1 cellular context compared by ENCODE assay signal in the genomic region with DNA sequence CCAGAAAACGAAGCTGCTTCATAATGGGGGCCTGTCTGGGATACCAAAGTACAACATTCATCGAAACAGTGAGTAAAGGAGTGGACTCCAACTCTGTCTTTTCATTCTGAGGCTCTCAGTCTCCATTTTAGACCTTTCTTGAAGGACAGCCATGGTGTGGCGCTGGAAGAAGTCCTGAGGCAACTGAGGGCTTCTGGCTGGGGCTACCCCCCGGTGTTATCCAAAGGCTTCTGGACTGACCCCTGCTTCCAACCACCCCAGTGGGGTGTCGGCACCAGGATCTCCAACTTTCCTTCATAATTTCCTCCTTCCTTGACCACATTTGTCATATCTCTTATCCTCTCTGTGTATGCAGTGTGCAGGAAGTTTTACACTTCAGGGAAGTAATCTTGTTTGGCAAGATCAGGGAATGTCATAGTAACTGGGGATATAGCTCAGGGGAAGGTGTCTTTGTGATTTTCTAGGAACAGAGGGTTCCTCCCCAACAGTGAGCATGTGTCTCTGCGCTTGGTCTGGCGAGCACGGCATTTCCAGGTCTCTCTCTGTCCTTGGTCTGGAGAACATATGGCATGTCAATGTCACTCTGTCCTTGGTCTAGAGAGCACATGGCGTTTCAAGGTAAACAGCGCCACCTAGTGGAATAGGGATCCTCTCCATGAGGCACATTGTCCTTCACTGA.
TF ChIP-seq lines count a peak whose summit lies in the region.

No MANE protein-coding gene starts in this region.

TF ChIP-seq in HepG2, 621 proteins besides CTCF, POLR2A, EP300 and RAD21 (continued from another document and continues in another):
- TF ChIP-seq, protein P1, sequence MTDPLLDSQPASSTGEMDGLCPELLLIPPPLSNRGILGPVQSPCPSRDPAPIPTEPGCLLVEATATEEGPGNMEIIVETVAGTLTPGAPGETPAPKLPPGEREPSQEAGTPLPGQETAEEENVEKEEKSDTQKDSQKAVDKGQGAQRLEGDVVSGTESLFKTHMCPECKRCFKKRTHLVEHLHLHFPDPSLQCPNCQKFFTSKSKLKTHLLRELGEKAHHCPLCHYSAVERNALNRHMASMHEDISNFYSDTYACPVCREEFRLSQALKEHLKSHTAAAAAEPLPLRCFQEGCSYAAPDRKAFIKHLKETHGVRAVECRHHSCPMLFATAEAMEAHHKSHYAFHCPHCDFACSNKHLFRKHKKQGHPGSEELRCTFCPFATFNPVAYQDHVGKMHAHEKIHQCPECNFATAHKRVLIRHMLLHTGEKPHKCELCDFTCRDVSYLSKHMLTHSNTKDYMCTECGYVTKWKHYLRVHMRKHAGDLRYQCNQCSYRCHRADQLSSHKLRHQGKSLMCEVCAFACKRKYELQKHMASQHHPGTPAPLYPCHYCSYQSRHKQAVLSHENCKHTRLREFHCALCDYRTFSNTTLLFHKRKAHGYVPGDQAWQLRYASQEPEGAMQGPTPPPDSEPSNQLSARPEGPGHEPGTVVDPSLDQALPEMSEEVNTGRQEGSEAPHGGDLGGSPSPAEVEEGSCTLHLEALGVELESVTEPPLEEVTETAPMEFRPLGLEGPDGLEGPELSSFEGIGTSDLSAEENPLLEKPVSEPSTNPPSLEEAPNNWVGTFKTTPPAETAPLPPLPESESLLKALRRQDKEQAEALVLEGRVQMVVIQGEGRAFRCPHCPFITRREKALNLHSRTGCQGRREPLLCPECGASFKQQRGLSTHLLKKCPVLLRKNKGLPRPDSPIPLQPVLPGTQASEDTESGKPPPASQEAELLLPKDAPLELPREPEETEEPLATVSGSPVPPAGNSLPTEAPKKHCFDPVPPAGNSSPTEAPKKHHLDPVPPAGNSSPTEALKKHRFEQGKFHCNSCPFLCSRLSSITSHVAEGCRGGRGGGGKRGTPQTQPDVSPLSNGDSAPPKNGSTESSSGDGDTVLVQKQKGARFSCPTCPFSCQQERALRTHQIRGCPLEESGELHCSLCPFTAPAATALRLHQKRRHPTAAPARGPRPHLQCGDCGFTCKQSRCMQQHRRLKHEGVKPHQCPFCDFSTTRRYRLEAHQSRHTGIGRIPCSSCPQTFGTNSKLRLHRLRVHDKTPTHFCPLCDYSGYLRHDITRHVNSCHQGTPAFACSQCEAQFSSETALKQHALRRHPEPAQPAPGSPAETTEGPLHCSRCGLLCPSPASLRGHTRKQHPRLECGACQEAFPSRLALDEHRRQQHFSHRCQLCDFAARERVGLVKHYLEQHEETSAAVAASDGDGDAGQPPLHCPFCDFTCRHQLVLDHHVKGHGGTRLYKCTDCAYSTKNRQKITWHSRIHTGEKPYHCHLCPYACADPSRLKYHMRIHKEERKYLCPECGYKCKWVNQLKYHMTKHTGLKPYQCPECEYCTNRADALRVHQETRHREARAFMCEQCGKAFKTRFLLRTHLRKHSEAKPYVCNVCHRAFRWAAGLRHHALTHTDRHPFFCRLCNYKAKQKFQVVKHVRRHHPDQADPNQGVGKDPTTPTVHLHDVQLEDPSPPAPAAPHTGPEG (CRISPR knock-in tag; IDR thresholded peaks at IDR 0.05) = no peak
- TF ChIP-seq, protein P2, sequence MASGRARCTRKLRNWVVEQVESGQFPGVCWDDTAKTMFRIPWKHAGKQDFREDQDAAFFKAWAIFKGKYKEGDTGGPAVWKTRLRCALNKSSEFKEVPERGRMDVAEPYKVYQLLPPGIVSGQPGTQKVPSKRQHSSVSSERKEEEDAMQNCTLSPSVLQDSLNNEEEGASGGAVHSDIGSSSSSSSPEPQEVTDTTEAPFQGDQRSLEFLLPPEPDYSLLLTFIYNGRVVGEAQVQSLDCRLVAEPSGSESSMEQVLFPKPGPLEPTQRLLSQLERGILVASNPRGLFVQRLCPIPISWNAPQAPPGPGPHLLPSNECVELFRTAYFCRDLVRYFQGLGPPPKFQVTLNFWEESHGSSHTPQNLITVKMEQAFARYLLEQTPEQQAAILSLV (CRISPR knock-in tag; IDR thresholded peaks at IDR 0.05; ENCODE audit: borderline replicate concordance) = no peak
- TF ChIP-seq ZKSCAN5 (CRISPR knock-in tag; IDR thresholded peaks at IDR 0.05) (no peak), ZNF782 (CRISPR knock-in tag; IDR thresholded peaks at IDR 0.05; ENCODE audit: borderline replicate concordance) (peak; percentile 42; the same call in 1 of the 2 replicates), ZIK1 (CRISPR knock-in tag; IDR thresholded peaks at IDR 0.05; ENCODE audit: borderline replicate concordance, low read depth) (no peak), ZNF441 (CRISPR knock-in tag; IDR thresholded peaks at IDR 0.05; ENCODE audit: borderline replicate concordance) (no peak), RXRA (CRISPR knock-in tag; IDR thresholded peaks at IDR 0.05) (no peak), ZNF24 (IDR thresholded peaks at IDR 0.05) (no peak), RARA (CRISPR knock-in tag; IDR thresholded peaks at IDR 0.05) (peak; percentile 19; the same call in 1 of the 2 replicates), FOXA3 (CRISPR knock-in tag; IDR thresholded peaks at IDR 0.05) (peak; percentile 52; the same call in 1 of the 2 replicates), MAFF (IDR thresholded peaks at IDR 0.05; ENCODE audit: low read depth, low read length) (no peak), ZNF256 (CRISPR knock-in tag; conservative IDR thresholded peaks at IDR 0.05) (no peak), SMARCE1 (IDR thresholded peaks at IDR 0.05; ENCODE audit: borderline replicate concordance) (no peak), TCF7 (IDR thresholded peaks at IDR 0.05; ENCODE audit: low read depth) (no peak), ZNF496 (CRISPR knock-in tag; IDR thresholded peaks at IDR 0.05; ENCODE audit: insufficient replicate concordance) (no peak), YEATS4 (CRISPR knock-in tag; IDR thresholded peaks at IDR 0.05; ENCODE audit: borderline replicate concordance) (no peak), ZNF605 (CRISPR knock-in tag; IDR thresholded peaks at IDR 0.05) (no peak), ARID2 (CRISPR knock-in tag; IDR thresholded peaks at IDR 0.05; ENCODE audit: borderline replicate concordance) (no peak), NR2F6 (IDR thresholded peaks at IDR 0.05) (no peak), NR2F6 (CRISPR knock-in tag; IDR thresholded peaks at IDR 0.05) (peak; percentile 42; the same call in 1 of the 2 replicates), TBP (CRISPR knock-in tag; IDR thresholded peaks at IDR 0.05) (no peak), NCOR1 (IDR thresholded peaks at IDR 0.05; ENCODE audit: borderline replicate concordance, low read length) (no peak), ZNF678 (CRISPR knock-in tag; IDR thresholded peaks at IDR 0.05) (no peak), ZBTB38 (CRISPR knock-in tag; IDR thresholded peaks at IDR 0.05) (no peak)
- TF ChIP-seq, protein P3, sequence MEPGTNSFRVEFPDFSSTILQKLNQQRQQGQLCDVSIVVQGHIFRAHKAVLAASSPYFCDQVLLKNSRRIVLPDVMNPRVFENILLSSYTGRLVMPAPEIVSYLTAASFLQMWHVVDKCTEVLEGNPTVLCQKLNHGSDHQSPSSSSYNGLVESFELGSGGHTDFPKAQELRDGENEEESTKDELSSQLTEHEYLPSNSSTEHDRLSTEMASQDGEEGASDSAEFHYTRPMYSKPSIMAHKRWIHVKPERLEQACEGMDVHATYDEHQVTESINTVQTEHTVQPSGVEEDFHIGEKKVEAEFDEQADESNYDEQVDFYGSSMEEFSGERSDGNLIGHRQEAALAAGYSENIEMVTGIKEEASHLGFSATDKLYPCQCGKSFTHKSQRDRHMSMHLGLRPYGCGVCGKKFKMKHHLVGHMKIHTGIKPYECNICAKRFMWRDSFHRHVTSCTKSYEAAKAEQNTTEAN (CRISPR knock-in tag; conservative IDR thresholded peaks at IDR 0.05) = no peak
- TF ChIP-seq, protein P4, sequence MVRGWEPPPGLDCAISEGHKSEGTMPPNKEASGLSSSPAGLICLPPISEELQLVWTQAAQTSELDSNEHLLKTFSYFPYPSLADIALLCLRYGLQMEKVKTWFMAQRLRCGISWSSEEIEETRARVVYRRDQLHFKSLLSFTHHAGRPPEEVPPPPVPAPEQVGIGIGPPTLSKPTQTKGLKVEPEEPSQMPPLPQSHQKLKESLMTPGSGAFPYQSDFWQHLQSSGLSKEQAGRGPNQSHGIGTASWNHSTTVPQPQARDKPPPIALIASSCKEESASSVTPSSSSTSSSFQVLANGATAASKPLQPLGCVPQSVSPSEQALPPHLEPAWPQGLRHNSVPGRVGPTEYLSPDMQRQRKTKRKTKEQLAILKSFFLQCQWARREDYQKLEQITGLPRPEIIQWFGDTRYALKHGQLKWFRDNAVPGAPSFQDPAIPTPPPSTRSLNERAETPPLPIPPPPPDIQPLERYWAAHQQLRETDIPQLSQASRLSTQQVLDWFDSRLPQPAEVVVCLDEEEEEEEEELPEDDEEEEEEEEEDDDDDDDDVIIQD (CRISPR knock-in tag; IDR thresholded peaks at IDR 0.05; ENCODE audit: low read depth) = peak; percentile 28; the same call in 1 of the 2 replicates
- TF ChIP-seq, protein P5, sequence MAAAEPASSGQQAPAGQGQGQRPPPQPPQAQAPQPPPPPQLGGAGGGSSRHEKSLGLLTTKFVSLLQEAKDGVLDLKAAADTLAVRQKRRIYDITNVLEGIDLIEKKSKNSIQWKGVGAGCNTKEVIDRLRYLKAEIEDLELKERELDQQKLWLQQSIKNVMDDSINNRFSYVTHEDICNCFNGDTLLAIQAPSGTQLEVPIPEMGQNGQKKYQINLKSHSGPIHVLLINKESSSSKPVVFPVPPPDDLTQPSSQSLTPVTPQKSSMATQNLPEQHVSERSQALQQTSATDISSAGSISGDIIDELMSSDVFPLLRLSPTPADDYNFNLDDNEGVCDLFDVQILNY (CRISPR knock-in tag; conservative IDR thresholded peaks at IDR 0.05) = no peak
- TF ChIP-seq, protein P6, sequence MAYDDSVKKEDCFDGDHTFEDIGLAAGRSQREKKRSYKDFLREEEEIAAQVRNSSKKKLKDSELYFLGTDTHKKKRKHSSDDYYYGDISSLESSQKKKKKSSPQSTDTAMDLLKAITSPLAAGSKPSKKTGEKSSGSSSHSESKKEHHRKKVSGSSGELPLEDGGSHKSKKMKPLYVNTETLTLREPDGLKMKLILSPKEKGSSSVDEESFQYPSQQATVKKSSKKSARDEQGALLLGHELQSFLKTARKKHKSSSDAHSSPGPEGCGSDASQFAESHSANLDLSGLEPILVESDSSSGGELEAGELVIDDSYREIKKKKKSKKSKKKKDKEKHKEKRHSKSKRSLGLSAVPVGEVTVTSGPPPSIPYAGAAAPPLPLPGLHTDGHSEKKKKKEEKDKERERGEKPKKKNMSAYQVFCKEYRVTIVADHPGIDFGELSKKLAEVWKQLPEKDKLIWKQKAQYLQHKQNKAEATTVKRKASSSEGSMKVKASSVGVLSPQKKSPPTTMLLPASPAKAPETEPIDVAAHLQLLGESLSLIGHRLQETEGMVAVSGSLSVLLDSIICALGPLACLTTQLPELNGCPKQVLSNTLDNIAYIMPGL (CRISPR knock-in tag; IDR thresholded peaks at IDR 0.05; ENCODE audit: borderline replicate concordance in 1 of 2, low read depth in 1 of 2) = peak; percentile 74 to 81; a peak in 3 of 4 replicates
- TF ChIP-seq, protein P7, sequence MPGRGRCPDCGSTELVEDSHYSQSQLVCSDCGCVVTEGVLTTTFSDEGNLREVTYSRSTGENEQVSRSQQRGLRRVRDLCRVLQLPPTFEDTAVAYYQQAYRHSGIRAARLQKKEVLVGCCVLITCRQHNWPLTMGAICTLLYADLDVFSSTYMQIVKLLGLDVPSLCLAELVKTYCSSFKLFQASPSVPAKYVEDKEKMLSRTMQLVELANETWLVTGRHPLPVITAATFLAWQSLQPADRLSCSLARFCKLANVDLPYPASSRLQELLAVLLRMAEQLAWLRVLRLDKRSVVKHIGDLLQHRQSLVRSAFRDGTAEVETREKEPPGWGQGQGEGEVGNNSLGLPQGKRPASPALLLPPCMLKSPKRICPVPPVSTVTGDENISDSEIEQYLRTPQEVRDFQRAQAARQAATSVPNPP (CRISPR knock-in tag; IDR thresholded peaks at IDR 0.05) = no peak
- TF ChIP-seq, protein P8, sequence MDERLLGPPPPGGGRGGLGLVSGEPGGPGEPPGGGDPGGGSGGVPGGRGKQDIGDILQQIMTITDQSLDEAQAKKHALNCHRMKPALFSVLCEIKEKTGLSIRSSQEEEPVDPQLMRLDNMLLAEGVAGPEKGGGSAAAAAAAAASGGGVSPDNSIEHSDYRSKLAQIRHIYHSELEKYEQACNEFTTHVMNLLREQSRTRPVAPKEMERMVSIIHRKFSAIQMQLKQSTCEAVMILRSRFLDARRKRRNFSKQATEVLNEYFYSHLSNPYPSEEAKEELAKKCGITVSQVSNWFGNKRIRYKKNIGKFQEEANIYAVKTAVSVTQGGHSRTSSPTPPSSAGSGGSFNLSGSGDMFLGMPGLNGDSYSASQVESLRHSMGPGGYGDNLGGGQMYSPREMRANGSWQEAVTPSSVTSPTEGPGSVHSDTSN (CRISPR knock-in tag; IDR thresholded peaks at IDR 0.05) = peak; percentile 65
- TF ChIP-seq, protein P9, sequence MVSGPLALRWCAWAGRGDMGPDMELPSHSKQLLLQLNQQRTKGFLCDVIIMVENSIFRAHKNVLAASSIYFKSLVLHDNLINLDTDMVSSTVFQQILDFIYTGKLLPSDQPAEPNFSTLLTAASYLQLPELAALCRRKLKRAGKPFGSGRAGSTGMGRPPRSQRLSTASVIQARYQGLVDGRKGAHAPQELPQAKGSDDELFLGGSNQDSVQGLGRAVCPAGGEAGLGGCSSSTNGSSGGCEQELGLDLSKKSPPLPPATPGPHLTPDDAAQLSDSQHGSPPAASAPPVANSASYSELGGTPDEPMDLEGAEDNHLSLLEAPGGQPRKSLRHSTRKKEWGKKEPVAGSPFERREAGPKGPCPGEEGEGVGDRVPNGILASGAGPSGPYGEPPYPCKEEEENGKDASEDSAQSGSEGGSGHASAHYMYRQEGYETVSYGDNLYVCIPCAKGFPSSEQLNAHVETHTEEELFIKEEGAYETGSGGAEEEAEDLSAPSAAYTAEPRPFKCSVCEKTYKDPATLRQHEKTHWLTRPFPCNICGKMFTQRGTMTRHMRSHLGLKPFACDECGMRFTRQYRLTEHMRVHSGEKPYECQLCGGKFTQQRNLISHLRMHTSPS (CRISPR knock-in tag; IDR thresholded peaks at IDR 0.05; ENCODE audit: low read depth) = no peak
